Comparison of ENCODE assay signal across 17 cellular contexts in the genomic region with DNA sequence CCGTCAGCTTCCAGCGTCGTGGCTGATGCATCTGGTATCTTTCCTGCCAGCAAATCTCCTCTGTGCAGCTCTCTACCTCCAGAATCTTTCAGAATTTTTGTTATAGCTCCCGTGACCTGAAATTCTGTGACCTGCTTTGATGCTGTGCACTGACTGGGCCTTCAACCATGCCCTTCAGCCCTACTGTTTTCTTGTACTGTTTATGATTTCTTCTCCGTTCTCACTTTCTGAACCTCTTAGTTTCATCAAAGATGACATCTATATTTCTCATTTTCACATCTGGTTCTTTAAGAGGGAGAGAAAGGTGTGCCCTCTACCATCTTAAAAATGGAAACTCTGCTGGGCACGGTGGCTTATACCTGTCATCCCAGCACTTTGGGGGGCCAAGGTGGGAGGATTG.
"Had no signal": no experiment of that assay in that cellular context is flagged by ENCODE, and none has a peak within 500 bp of the region (broad histone marks: within the 10 kb centered on the region; RNA-seq: fewer than 3 reads in every experiment).

No MANE protein-coding gene starts in this region.

- H3K9me3 Mint-ChIP-seq: naive thymus-derived CD8-positive, alpha-beta T cell; stimulated activated naive CD8-positive, alpha-beta T cell treated with anti-CD3 and anti-CD28 coated beads, Interleukin-15, Interleukin-2, amounts not matched to agents 100 ng/mL and 50 ng/mL, for 24 hours had no signal

- H3K27me3 Mint-ChIP-seq: naive thymus-derived CD8-positive, alpha-beta T cell; stimulated activated naive CD8-positive, alpha-beta T cell treated with anti-CD3 and anti-CD28 coated beads, Interleukin-15, Interleukin-2, amounts not matched to agents 100 ng/mL and 50 ng/mL, for 24 hours had no signal

- ATAC-seq: gastrocnemius medialis; heart right ventricle; mucosa of descending colon; naive thymus-derived CD8-positive, alpha-beta T cell had no signal

- H3K4me3 Mint-ChIP-seq: naive thymus-derived CD8-positive, alpha-beta T cell; stimulated activated naive CD8-positive, alpha-beta T cell treated with anti-CD3 and anti-CD28 coated beads, Interleukin-15, Interleukin-2, amounts not matched to agents 100 ng/mL and 50 ng/mL, for 24 hours had no signal

- H3K27ac ChIP-seq: epithelial cell of prostate, esophagus muscularis mucosa, gastrocnemius medialis, heart right ventricle, neutrophil, right atrium auricular region, tibial artery, upper lobe of left lung, uterus had no signal

- H3K4me3 ChIP-seq: esophagus muscularis mucosa, gastrocnemius medialis, heart right ventricle, mucosa of descending colon, right atrium auricular region, tibial artery, upper lobe of left lung, uterus had no signal

- H3K27ac Mint-ChIP-seq: naive thymus-derived CD8-positive, alpha-beta T cell; stimulated activated naive CD8-positive, alpha-beta T cell treated with anti-CD3 and anti-CD28 coated beads, Interleukin-15, Interleukin-2, amounts not matched to agents 100 ng/mL and 50 ng/mL, for 24 hours had no signal

- H3K9me3 ChIP-seq: esophagus muscularis mucosa, gastrocnemius medialis, heart right ventricle, mucosa of descending colon, neutrophil, right atrium auricular region, tibial artery, upper lobe of left lung, uterus had no signal

- H3K27me3 ChIP-seq: esophagus muscularis mucosa, gastrocnemius medialis, heart right ventricle, right atrium auricular region, tibial artery, upper lobe of left lung, uterus had no signal

- H3K36me3 ChIP-seq: gastrocnemius medialis, heart right ventricle, neutrophil, right atrium auricular region, tibial artery, upper lobe of left lung, uterus had no signal

- DNase-seq: effector memory CD4-positive, alpha-beta T cell; gastrocnemius medialis; heart right ventricle; hypothalamus; kidney glomerular epithelial cell; mucosa of descending colon; naive thymus-derived CD8-positive, alpha-beta T cell; small intestine; stimulated activated CD4-positive, alpha-beta T cell treated with anti-CD3 and anti-CD28 coated beads, Interleukin-12 subunit alpha, Interleukin-12 subunit beta, amount 100 ng/mL, for 4 hours; tibial artery; upper lobe of left lung; uterus had no signal
